In genomic region chr16:17470002-17470870, GRCh38 we compare ENCODE assay signal across 8 cellular contexts. TPM values are rescaled to one million over a fixed set of nuclear protein-coding genes. Genes with fewer than 3 reads are reported as not detected.
DNase-seq lines count a peak whose midpoint lies in the region; ATAC-seq lines count a peak whose summit lies in the region.

No MANE protein-coding gene starts in this region.

- H3K9me3 ChIP-seq in endocrine pancreas (ENCODE audit: control insufficient read depth, low read length) (no peaks in the 10 kb centered on the region), aorta (ENCODE audit: control insufficient read depth, low read length) (no peaks in the 10 kb centered on the region)

- peak; percentile 42 for ATAC-seq in activated CD4-positive, alpha-beta T cell treated with anti-CD3 and anti-CD28 coated beads for 36 hours
- peak; percentile 54 to 64 for ATAC-seq in naive thymus-derived CD8-positive, alpha-beta T cell
- ATAC-seq in aorta (ENCODE audit: low FRiP score) (no peak), HG02885 (IDR thresholded peaks at IDR 0.05; ENCODE audit: poor library complexity, unreplicated experiment) (no peak)

- no peak overlapping the region for H3K9ac ChIP-seq in endocrine pancreas (ENCODE audit: control insufficient read depth, insufficient read depth, low read length)

- CTCF ChIA-PET in activated CD4-positive, alpha-beta T cell treated with anti-CD3 and anti-CD28 coated beads for 36 hours (lab: Charles Lee) = interaction anchor here (1.2 to 1.4 kb wide), 2 partner anchors 12 to 17 kb away, joined by 5 read pairs; no protein-coding TSS in a partner anchor

- intact Hi-C loops in activated CD4-positive, alpha-beta T cell treated with anti-CD3 and anti-CD28 coated beads for 36 hours (cut with DNase I, micrococcal nuclease) = loop anchor here (1.0 to 10.0 kb wide), 5 partner anchors 53 to 265 kb away; no protein-coding TSS in a partner anchor
- intact Hi-C loops in aorta (cut with DNase I) = loop anchor here in 1 of 2 donors (5.0 to 10.0 kb wide), 2 partner anchors 105 to 198 kb away; no protein-coding TSS in a partner anchor

- 0 to 1% methylated on average over 27 to 96 of the region's 96 CpGs for WGBS in aorta, 2 donors

- H3K9me3 Mint-ChIP-seq in activated CD4-positive, alpha-beta T cell treated with anti-CD3 and anti-CD28 coated beads for 36 hours (ENCODE audit: low read depth) = no peaks in the 10 kb centered on the region
- H3K9me3 Mint-ChIP-seq in naive thymus-derived CD8-positive, alpha-beta T cell = no peaks in the 10 kb centered on the region

- H3K27me3 ChIP-seq in endocrine pancreas (ENCODE audit: control insufficient read depth, insufficient read depth, low read length) (peaks cover 9% of the 10 kb centered on the region), aorta (ENCODE audit: control insufficient read depth in 1 of 2, insufficient read depth in 2 of 2, low read length in 1 of 2) (no peaks in the 10 kb centered on the region)

- peaks cover 57% of the 10 kb centered on the region for H3K4me1 Mint-ChIP-seq in activated CD4-positive, alpha-beta T cell treated with anti-CD3 and anti-CD28 coated beads for 36 hours
- peaks cover 40 to 72% (median 58%) of the 10 kb centered on the region in 4 donors for H3K4me1 Mint-ChIP-seq in naive thymus-derived CD8-positive, alpha-beta T cell

- H3K27me3 Mint-ChIP-seq in activated CD4-positive, alpha-beta T cell treated with anti-CD3 and anti-CD28 coated beads for 36 hours = no peaks in the 10 kb centered on the region
- no peaks in the 10 kb centered on the region for H3K27me3 Mint-ChIP-seq in naive thymus-derived CD8-positive, alpha-beta T cell

- no peaks in the 10 kb centered on the region for H3K4me1 ChIP-seq in endocrine pancreas (ENCODE audit: control insufficient read depth, insufficient read depth, low read length)
- H3K4me1 ChIP-seq in aorta (ENCODE audit: control insufficient read depth in 1 of 2, insufficient read depth in 2 of 2, low read length in 2 of 2) = no peaks in the 10 kb centered on the region

- POLR2A ChIA-PET in activated CD4-positive, alpha-beta T cell treated with anti-CD3 and anti-CD28 coated beads for 36 hours (lab: Charles Lee) = no interaction called here
- POLR2A ChIA-PET in naive thymus-derived CD8-positive, alpha-beta T cell (lab: Charles Lee) = interaction anchor here (0.9 to 5.3 kb wide), 3 partner anchors 52 to 265 kb away, joined by 3 to 40 read pairs (median 4); no protein-coding TSS in a partner anchor

- H3K4me3 ChIP-seq in endocrine pancreas (ENCODE audit: control insufficient read depth, insufficient read depth, low read length) (peak overlapping the region; percentile 12), aorta (ENCODE audit: low read length in 2 of 2) (peak overlapping the region; percentile 92 to 94)

- H3K36me3 ChIP-seq in endocrine pancreas (ENCODE audit: control insufficient read depth, insufficient read depth, low read length) = no peaks in the 10 kb centered on the region
- H3K36me3 ChIP-seq in aorta (ENCODE audit: control insufficient read depth in 1 of 2, insufficient read depth in 2 of 2, low read length in 1 of 2) = no peaks in the 10 kb centered on the region

- peak overlapping the region; percentile 72 for H3K27ac Mint-ChIP-seq in activated CD4-positive, alpha-beta T cell treated with anti-CD3 and anti-CD28 coated beads for 36 hours
- H3K27ac Mint-ChIP-seq in naive thymus-derived CD8-positive, alpha-beta T cell = peak overlapping the region; percentile 88 to 98 (median 96)

- peak overlapping the region; percentile 79 for H3K4me3 Mint-ChIP-seq in activated CD4-positive, alpha-beta T cell treated with anti-CD3 and anti-CD28 coated beads for 36 hours
- H3K4me3 Mint-ChIP-seq in naive thymus-derived CD8-positive, alpha-beta T cell = peak overlapping the region; percentile 84 to 99 (median 95)

- no peaks in the 10 kb centered on the region for H3K36me3 Mint-ChIP-seq in activated CD4-positive, alpha-beta T cell treated with anti-CD3 and anti-CD28 coated beads for 36 hours (ENCODE audit: low read depth)
- peaks cover 0 to 19% (median 5%) of the 10 kb centered on the region in 3 donors for H3K36me3 Mint-ChIP-seq in naive thymus-derived CD8-positive, alpha-beta T cell

- DNase-seq in DMS53 (lab: John Stamatoyannopoulos, UW) = peak; percentile 23
- DNase-seq in DMS53 treated with DMSO at 0.1 percent for 48 hours (lab: John Stamatoyannopoulos, UW; ENCODE audit: unreplicated experiment) = no peak
- DNase-seq in activated CD4-positive, alpha-beta T cell treated with anti-CD3 and anti-CD28 coated beads for 36 hours = peak; percentile 58
- peak in 6 of 10 donors; percentile 18 to 50 (median 46) for DNase-seq in naive thymus-derived CD8-positive, alpha-beta T cell
- peak in 1 of 2 donors; percentile 81 for DNase-seq in aorta
- no peak for DNase-seq in DMS153 (lab: John Stamatoyannopoulos, UW)

- H3K27ac ChIP-seq in aorta (ENCODE audit: low read depth in 1 of 2, low read length in 2 of 2) = peak overlapping the region in 1 of 2 donors; percentile 51

RNA-seq across cellular contexts. Expression of gene XYLT1, which starts 0.5 kb away (rescaled TPM):
- 1 to 10 TPM; 5.1 to 6.2 TPM for total RNA-seq in activated CD4-positive, alpha-beta T cell treated with anti-CD3 and anti-CD28 coated beads for 36 hours
- 10 to 100 TPM; 49.6 to 50.7 TPM for total RNA-seq in naive thymus-derived CD8-positive, alpha-beta T cell
- 1 to 10 TPM in 1 of 3 donors, under 1 TPM in 2; 0.44 to 1.4 (median 0.73) TPM for polyA plus RNA-seq in naive thymus-derived CD8-positive, alpha-beta T cell
- total RNA-seq in aorta = 10 to 100 TPM; 15.0 to 15.9 TPM
- polyA plus RNA-seq in aorta = 1 to 10 TPM; 1.3 to 2.2 TPM

Comparison
In these comparisons a context has a peak if more than half of its experiments do, and no peak if none do; other contexts are left out.
1. DNase-seq: peak in DMS53 (single experiment), activated CD4-positive, alpha-beta T cell treated with anti-CD3 and anti-CD28 coated beads for 36 hours (single experiment) and naive thymus-derived CD8-positive, alpha-beta T cell (6 of 10); none in DMS53 treated with DMSO at 0.1 percent for 48 hours (single experiment) and DMS153 (single experiment).
2. ATAC-seq: peak in activated CD4-positive, alpha-beta T cell treated with anti-CD3 and anti-CD28 coated beads for 36 hours (single experiment) and naive thymus-derived CD8-positive, alpha-beta T cell (2 of 2); none in aorta (single experiment) and HG02885 (single experiment).